ENCODE assay signal across 9 cellular contexts in the genomic region with DNA sequence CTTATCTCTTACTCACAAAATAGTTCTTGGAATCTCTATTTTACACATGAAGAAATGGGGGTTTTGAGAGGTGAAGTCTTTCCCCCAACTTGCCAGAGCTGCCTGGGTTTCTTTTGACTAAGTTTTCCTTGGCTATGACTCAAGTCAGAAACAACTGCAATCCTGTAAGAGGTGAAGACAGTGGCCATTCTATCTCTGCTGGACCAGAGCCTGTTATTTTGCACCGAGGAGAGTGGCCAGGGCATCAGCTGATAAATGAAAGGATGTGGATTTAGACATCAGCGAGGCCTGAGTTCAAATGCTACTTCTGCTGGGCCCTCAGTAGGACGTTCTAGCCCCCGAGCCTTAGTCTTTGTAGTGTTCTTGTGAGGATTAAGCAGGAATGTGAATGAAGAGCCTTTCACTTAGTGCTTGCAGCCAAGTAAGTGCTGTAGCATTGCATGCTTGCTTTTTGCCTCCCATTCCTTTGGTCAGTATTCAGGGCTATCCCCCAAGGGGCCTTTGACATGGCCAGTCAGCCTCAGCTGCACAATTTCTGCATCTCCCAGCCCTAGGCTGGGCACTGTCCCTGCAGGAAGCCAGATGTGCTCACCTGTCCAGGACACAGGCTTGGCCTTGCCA. TPM values are rescaled to one million over a fixed set of nuclear protein-coding genes. Genes with fewer than 3 reads are reported as not detected.
A peak's percentile ranks its signal among the peaks of the same experiment; 100 is the strongest.
DNase-seq lines count a peak whose midpoint lies in the region; ATAC-seq, FAIRE-seq and TF ChIP-seq lines count a peak whose summit lies in the region.
"Had no signal": no experiment of that assay in that cellular context is flagged by ENCODE, and none has a peak within 500 bp of the region (broad histone marks: within the 10 kb centered on the region; RNA-seq: fewer than 3 reads in every experiment).

No MANE protein-coding gene starts in this region.

- H3K27ac Mint-ChIP-seq in activated CD8-positive, alpha-beta memory T cell treated with anti-CD3 and anti-CD28 coated beads, Interleukin-2, amount 10 ng/mL, durations not matched to agents 7 days and 5 days, result peak overlapping the region; percentile 72
- H3K27ac Mint-ChIP-seq in activated CD8-positive, alpha-beta T cell treated with anti-CD3 and anti-CD28 coated beads for 36 hours, result peak overlapping the region; percentile 83
- H3K27ac Mint-ChIP-seq in immature natural killer cell, result peak overlapping the region; percentile 83 to 98 (median 95)
- peak overlapping the region; percentile 70 for H3K27ac Mint-ChIP-seq in stimulated activated memory B cell treated with anti-CD40 and anti-IgM and Interleukin-4, amounts not matched to agents 10 μg/mL and 1 μg/mL and 100 μg/mL, for 72 hours

- intact Hi-C loops in activated CD8-positive, alpha-beta T cell treated with anti-CD3 and anti-CD28 coated beads for 36 hours (cut with micrococcal nuclease), result no loop called here

- no peak for ATAC-seq in activated CD8-positive, alpha-beta memory T cell treated with anti-CD3 and anti-CD28 coated beads, Interleukin-2, amount 10 ng/mL, durations not matched to agents 7 days and 5 days
- no peak for ATAC-seq in activated CD8-positive, alpha-beta T cell treated with anti-CD3 and anti-CD28 coated beads for 36 hours
- ATAC-seq in stimulated activated memory B cell treated with anti-CD40 and anti-IgM and Interleukin-4, amounts not matched to agents 10 μg/mL and 1 μg/mL and 100 μg/mL, for 72 hours, result no peak
- ATAC-seq in HG02938 (IDR thresholded peaks at IDR 0.05; ENCODE audit: unreplicated experiment), result no peak

- no peaks in the 10 kb centered on the region for H3K9me3 Mint-ChIP-seq in activated CD8-positive, alpha-beta memory T cell treated with anti-CD3 and anti-CD28 coated beads, Interleukin-2, amount 10 ng/mL, durations not matched to agents 7 days and 5 days (ENCODE audit: low read depth)
- H3K9me3 Mint-ChIP-seq in activated CD8-positive, alpha-beta T cell treated with anti-CD3 and anti-CD28 coated beads for 36 hours, result no peaks in the 10 kb centered on the region
- no peaks in the 10 kb centered on the region for H3K9me3 Mint-ChIP-seq in immature natural killer cell
- no peaks in the 10 kb centered on the region for H3K9me3 Mint-ChIP-seq in stimulated activated memory B cell treated with anti-CD40 and anti-IgM and Interleukin-4, amounts not matched to agents 10 μg/mL and 1 μg/mL and 100 μg/mL, for 72 hours

- H3K4me1 Mint-ChIP-seq in activated CD8-positive, alpha-beta memory T cell treated with anti-CD3 and anti-CD28 coated beads, Interleukin-2, amount 10 ng/mL, durations not matched to agents 7 days and 5 days, result peaks cover 38% of the 10 kb centered on the region
- peaks cover 35% of the 10 kb centered on the region for H3K4me1 Mint-ChIP-seq in activated CD8-positive, alpha-beta T cell treated with anti-CD3 and anti-CD28 coated beads for 36 hours (ENCODE audit: low read depth)
- H3K4me1 Mint-ChIP-seq in immature natural killer cell, result peaks cover 54 to 71% of the 10 kb centered on the region in 2 donors
- peaks cover 35% of the 10 kb centered on the region for H3K4me1 Mint-ChIP-seq in stimulated activated memory B cell treated with anti-CD40 and anti-IgM and Interleukin-4, amounts not matched to agents 10 μg/mL and 1 μg/mL and 100 μg/mL, for 72 hours

- H3K27me3 Mint-ChIP-seq in activated CD8-positive, alpha-beta memory T cell treated with anti-CD3 and anti-CD28 coated beads, Interleukin-2, amount 10 ng/mL, durations not matched to agents 7 days and 5 days, result peaks cover 2% of the 10 kb centered on the region
- H3K27me3 Mint-ChIP-seq in activated CD8-positive, alpha-beta T cell treated with anti-CD3 and anti-CD28 coated beads for 36 hours, result no peaks in the 10 kb centered on the region
- H3K27me3 Mint-ChIP-seq in immature natural killer cell (ENCODE audit: low read depth in 3 of 3), result peaks cover 0 to 5% (median 4%) of the 10 kb centered on the region in 3 donors
- H3K27me3 Mint-ChIP-seq in stimulated activated memory B cell treated with anti-CD40 and anti-IgM and Interleukin-4, amounts not matched to agents 10 μg/mL and 1 μg/mL and 100 μg/mL, for 72 hours, result peaks cover 9% of the 10 kb centered on the region

- POLR2A ChIA-PET in activated CD8-positive, alpha-beta T cell treated with anti-CD3 and anti-CD28 coated beads for 36 hours (lab: Charles Lee), result interaction anchor here (1.3 kb wide), 1 partner anchor 10 kb away, joined by 3 read pairs; no protein-coding TSS in a partner anchor

- TF ChIP-seq CTCF in activated CD8-positive, alpha-beta T cell treated with anti-CD3 and anti-CD28 coated beads for 36 hours (IDR thresholded peaks at IDR 0.05), result no peak

- no peaks in the 10 kb centered on the region for H3K36me3 Mint-ChIP-seq in activated CD8-positive, alpha-beta memory T cell treated with anti-CD3 and anti-CD28 coated beads, Interleukin-2, amount 10 ng/mL, durations not matched to agents 7 days and 5 days
- no peaks in the 10 kb centered on the region for H3K36me3 Mint-ChIP-seq in activated CD8-positive, alpha-beta T cell treated with anti-CD3 and anti-CD28 coated beads for 36 hours (ENCODE audit: low read depth)
- H3K36me3 Mint-ChIP-seq in immature natural killer cell, result no peaks in the 10 kb centered on the region
- no peaks in the 10 kb centered on the region for H3K36me3 Mint-ChIP-seq in stimulated activated memory B cell treated with anti-CD40 and anti-IgM and Interleukin-4, amounts not matched to agents 10 μg/mL and 1 μg/mL and 100 μg/mL, for 72 hours

- no peak overlapping the region for H3K4me3 Mint-ChIP-seq in activated CD8-positive, alpha-beta memory T cell treated with anti-CD3 and anti-CD28 coated beads, Interleukin-2, amount 10 ng/mL, durations not matched to agents 7 days and 5 days
- no peak overlapping the region for H3K4me3 Mint-ChIP-seq in activated CD8-positive, alpha-beta T cell treated with anti-CD3 and anti-CD28 coated beads for 36 hours
- H3K4me3 Mint-ChIP-seq in immature natural killer cell, result peak overlapping the region; percentile 78 to 92 (median 88)
- H3K4me3 Mint-ChIP-seq in stimulated activated memory B cell treated with anti-CD40 and anti-IgM and Interleukin-4, amounts not matched to agents 10 μg/mL and 1 μg/mL and 100 μg/mL, for 72 hours, result no peak overlapping the region

- FAIRE-seq in frontal cortex (lab: Jason Lieb, UNC), result no peak

- CTCF ChIA-PET in activated CD8-positive, alpha-beta memory T cell treated with anti-CD3 and anti-CD28 coated beads, Interleukin-2, amount 10 ng/mL, durations not matched to agents 7 days and 5 days (lab: Charles Lee), result interaction anchor here (1.4 kb wide), 1 partner anchor 26 kb away, joined by 6 read pairs; no protein-coding TSS in a partner anchor
- CTCF ChIA-PET in activated CD8-positive, alpha-beta T cell treated with anti-CD3 and anti-CD28 coated beads for 36 hours (lab: Charles Lee), result interaction anchor here (1.9 kb wide), 1 partner anchor 26 kb away, joined by 6 read pairs; no protein-coding TSS in a partner anchor

- DNase-seq in activated CD8-positive, alpha-beta memory T cell treated with anti-CD3 and anti-CD28 coated beads, Interleukin-2, amount 10 ng/mL, durations not matched to agents 7 days and 5 days, result no peak
- no peak for DNase-seq in activated CD8-positive, alpha-beta memory T cell treated with anti-CD3 and anti-CD28 coated beads, Interleukin-2, amount 50 U/mL, for 48 hours
- DNase-seq in activated CD8-positive, alpha-beta T cell treated with anti-CD3 and anti-CD28 coated beads for 36 hours, result no peak
- no peak for DNase-seq in immature natural killer cell
- no peak for DNase-seq in frontal cortex (ENCODE audit: low spot score in 2 of 2)
- DNase-seq in H4 (ENCODE audit: low spot score), result no peak
- DNase-seq: aorta had no signal

RNA-seq across cellular contexts. Expression of a gene that starts 30.3 kb away (rescaled TPM):
- 1 to 10 TPM; 1.0 to 1.9 TPM for total RNA-seq in activated CD8-positive, alpha-beta memory T cell treated with anti-CD3 and anti-CD28 coated beads, Interleukin-2, amount 10 ng/mL, durations not matched to agents 7 days and 5 days
- total RNA-seq in activated CD8-positive, alpha-beta T cell treated with anti-CD3 and anti-CD28 coated beads for 36 hours, result 1 to 10 TPM; 1.6 to 1.7 TPM
- polyA plus RNA-seq in immature natural killer cell, result 1 to 10 TPM in 2 of 3 donors, under 1 TPM in 1; 0.54 to 6.6 (median 2.2) TPM
- 1.6 TPM for total RNA-seq in frontal cortex
- total RNA-seq in H4 (2014; rRNA removed; shearing (Covaris generic)), result 1.4 TPM in 2 replicates

RNA-seq across cellular contexts. Expression of a gene that starts 48.6 kb away (rescaled TPM):
- not detected for total RNA-seq in activated CD8-positive, alpha-beta memory T cell treated with anti-CD3 and anti-CD28 coated beads, Interleukin-2, amount 10 ng/mL, durations not matched to agents 7 days and 5 days
- 1 to 10 TPM; 1.3 to 1.4 TPM for total RNA-seq in activated CD8-positive, alpha-beta T cell treated with anti-CD3 and anti-CD28 coated beads for 36 hours
- polyA plus RNA-seq in immature natural killer cell, result 1 to 10 TPM; 1.4 to 4.8 (median 3.7) TPM
- 31.0 TPM for total RNA-seq in frontal cortex
- total RNA-seq in H4 (2014; rRNA removed; shearing (Covaris generic)), result 18.3 and 19.1 TPM in 2 replicates

Comparison
In these comparisons a context has a peak if more than half of its experiments do, and no peak if none do; other contexts are left out.
1. H3K4me3 Mint-ChIP-seq: peak in immature natural killer cell (5 of 5); none in activated CD8-positive, alpha-beta memory T cell treated with anti-CD3 and anti-CD28 coated beads, Interleukin-2, amount 10 ng/mL, durations not matched to agents 7 days and 5 days (single experiment), activated CD8-positive, alpha-beta T cell treated with anti-CD3 and anti-CD28 coated beads for 36 hours (single experiment) and stimulated activated memory B cell treated with anti-CD40 and anti-IgM and Interleukin-4, amounts not matched to agents 10 μg/mL and 1 μg/mL and 100 μg/mL, for 72 hours (single experiment).
2. Peak in every context shown above with its lines, with median percentiles within 50 percentile points of each other: H3K27ac Mint-ChIP-seq.